ENCODE assay signal across 15 cellular contexts in genomic region chr6:129488313-129488712, GRCh38.
"Had no signal": no experiment of that assay in that cellular context is flagged by ENCODE, and none has a peak within 500 bp of the region (broad histone marks: within the 10 kb centered on the region; RNA-seq: fewer than 3 reads in every experiment).

No MANE protein-coding gene starts in this region.

- H3K4me1 ChIP-seq: parathyroid adenoma had no signal

- H3K27ac ChIP-seq: parathyroid adenoma, thyroid gland had no signal

- DNase-seq: activated CD4-positive, alpha-beta T cell treated with anti-CD3 and anti-CD28 coated beads, Interleukin-2, amount 50 U/mL, for 48 hours; dorsolateral prefrontal cortex; hippocampal formation; kidney glomerular epithelial cell; mesendoderm; retina; T-helper 2 cell; thyroid gland had no signal

- H3K79me2 ChIP-seq: parathyroid adenoma had no signal

- H3K9ac ChIP-seq: parathyroid adenoma had no signal

- H3K9me3 ChIP-seq: ascending aorta, thyroid gland had no signal

- FAIRE-seq: bronchial epithelial cell, TTC549, urothelium cell line had no signal

- H2AFZ ChIP-seq: parathyroid adenoma had no signal

- H3K27me3 ChIP-seq: ascending aorta, dorsolateral prefrontal cortex, thyroid gland had no signal

- H3K36me3 ChIP-seq: thyroid gland had no signal

- H3K27ac Mint-ChIP-seq: activated T-helper 2 cell treated with anti-CD3 and anti-CD28 coated beads, Interferon-gamma antibody, Interleukin-2, Interleukin-4, amounts not matched to agents 10 μg/mL and 5 μg/mL and 100 μg/mL, durations not matched to agents 14 hours and 24 hours and 36 hours had no signal

- H3K9me3 Mint-ChIP-seq: activated T-helper 2 cell treated with anti-CD3 and anti-CD28 coated beads, Interferon-gamma antibody, Interleukin-2, Interleukin-4, amounts not matched to agents 10 μg/mL and 5 μg/mL and 100 μg/mL, durations not matched to agents 14 hours and 24 hours and 36 hours had no signal

- H3K4me3 ChIP-seq: ascending aorta, dorsolateral prefrontal cortex, skin epidermis, thyroid gland had no signal
